In the genomic region with DNA sequence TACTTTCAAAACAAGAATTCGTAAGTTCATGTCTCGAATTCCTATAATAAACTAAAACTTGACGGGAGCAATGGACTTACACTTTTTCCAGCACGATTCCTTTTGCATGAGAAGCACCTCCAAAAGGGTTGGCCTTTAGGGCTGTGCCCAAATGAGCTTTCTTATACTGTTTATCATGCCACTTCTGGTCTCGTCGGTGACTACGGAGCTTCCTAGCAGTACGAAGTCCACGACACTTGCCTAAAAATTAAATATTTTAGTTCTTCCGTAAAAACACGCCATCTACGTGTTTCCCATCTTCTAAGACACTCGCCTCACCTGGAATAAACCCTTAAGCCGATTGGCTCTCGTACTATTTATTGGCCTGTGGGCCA, we compare ENCODE assay signal across 1 cellular context.
TF ChIP-seq lines count a peak whose summit lies in the region.

No MANE protein-coding gene starts in this region.

TF ChIP-seq in HCT116, 20 proteins besides CTCF, POLR2A, EP300 and RAD21 (continued from another document):
- TF ChIP-seq, protein P1, sequence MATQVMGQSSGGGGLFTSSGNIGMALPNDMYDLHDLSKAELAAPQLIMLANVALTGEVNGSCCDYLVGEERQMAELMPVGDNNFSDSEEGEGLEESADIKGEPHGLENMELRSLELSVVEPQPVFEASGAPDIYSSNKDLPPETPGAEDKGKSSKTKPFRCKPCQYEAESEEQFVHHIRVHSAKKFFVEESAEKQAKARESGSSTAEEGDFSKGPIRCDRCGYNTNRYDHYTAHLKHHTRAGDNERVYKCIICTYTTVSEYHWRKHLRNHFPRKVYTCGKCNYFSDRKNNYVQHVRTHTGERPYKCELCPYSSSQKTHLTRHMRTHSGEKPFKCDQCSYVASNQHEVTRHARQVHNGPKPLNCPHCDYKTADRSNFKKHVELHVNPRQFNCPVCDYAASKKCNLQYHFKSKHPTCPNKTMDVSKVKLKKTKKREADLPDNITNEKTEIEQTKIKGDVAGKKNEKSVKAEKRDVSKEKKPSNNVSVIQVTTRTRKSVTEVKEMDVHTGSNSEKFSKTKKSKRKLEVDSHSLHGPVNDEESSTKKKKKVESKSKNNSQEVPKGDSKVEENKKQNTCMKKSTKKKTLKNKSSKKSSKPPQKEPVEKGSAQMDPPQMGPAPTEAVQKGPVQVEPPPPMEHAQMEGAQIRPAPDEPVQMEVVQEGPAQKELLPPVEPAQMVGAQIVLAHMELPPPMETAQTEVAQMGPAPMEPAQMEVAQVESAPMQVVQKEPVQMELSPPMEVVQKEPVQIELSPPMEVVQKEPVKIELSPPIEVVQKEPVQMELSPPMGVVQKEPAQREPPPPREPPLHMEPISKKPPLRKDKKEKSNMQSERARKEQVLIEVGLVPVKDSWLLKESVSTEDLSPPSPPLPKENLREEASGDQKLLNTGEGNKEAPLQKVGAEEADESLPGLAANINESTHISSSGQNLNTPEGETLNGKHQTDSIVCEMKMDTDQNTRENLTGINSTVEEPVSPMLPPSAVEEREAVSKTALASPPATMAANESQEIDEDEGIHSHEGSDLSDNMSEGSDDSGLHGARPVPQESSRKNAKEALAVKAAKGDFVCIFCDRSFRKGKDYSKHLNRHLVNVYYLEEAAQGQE (IDR thresholded peaks at IDR 0.05; ENCODE audit: low read depth) = no peak
- no peak for TF ChIP-seq SP1 (IDR thresholded peaks at IDR 0.05; ENCODE audit: low read depth)
- TF ChIP-seq ZFX (IDR thresholded peaks at IDR 0.05) = no peak
- no peak for TF ChIP-seq ELF1 (IDR thresholded peaks at IDR 0.05; ENCODE audit: borderline replicate concordance, low read depth)
TF ChIP-seq in HCT116: peak in this region for 0.
